ENCODE assay signal across 34 cellular contexts in the genomic region with DNA sequence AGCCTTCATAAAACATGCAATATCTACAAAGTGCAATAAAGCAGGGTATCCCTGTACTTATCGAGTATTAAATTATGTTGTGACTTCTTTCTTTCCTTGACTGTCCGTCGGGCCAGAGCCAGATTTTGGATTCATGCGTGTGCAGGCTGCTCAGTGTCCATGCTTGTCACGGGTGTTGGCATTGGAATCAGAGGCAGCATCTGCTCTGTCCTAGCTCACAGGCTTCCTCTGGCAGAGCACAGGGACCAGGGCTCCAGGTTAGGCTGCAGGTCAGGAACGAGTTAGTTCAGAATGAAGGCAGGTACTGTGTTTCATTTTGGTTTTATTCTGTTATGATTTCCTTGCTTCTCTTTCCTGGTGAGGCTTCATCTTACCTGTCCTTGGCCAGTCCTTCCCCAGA.
DNase-seq lines count a peak whose midpoint lies in the region; TF ChIP-seq lines count a peak whose summit lies in the region.
"Had no signal": no experiment of that assay in that cellular context is flagged by ENCODE, and none has a peak within 500 bp of the region (broad histone marks: within the 10 kb centered on the region; RNA-seq: fewer than 3 reads in every experiment).

No MANE protein-coding gene starts in this region.

- H3K4me2 ChIP-seq in OCI-LY7 (ENCODE audit: low read length), result no peak overlapping the region
- H3K4me2 ChIP-seq: A549; BLaER1; BLaER1 treated with 17β-estradiol and CSF1 and Interleukin-3, amounts not matched to agents 10 nM and 100 nM had no signal

- no TSS peak for BruUV-seq in OCI-LY7 (replicated peaks; lab: Mats Ljungman, UMichigan)

- in situ Hi-C loops in G401 (cut with HindIII; ENCODE audit: low sequenced_read_pairs), result no loop called here

- H3K9me3 Mint-ChIP-seq in type B pancreatic cell, result peaks cover 9% of the 10 kb centered on the region
- peaks cover 11% of the 10 kb centered on the region for H3K9me3 Mint-ChIP-seq in activated naive CD8-positive, alpha-beta T cell treated with anti-CD3 and anti-CD28 coated beads for 36 hours

- no peak overlapping the region for H3K4me3 Mint-ChIP-seq in type B pancreatic cell
- H3K4me3 Mint-ChIP-seq in activated naive CD8-positive, alpha-beta T cell treated with anti-CD3 and anti-CD28 coated beads for 36 hours, result no peak overlapping the region
- H3K4me3 Mint-ChIP-seq: B cell; CD14-positive monocyte; CD4-positive, alpha-beta memory T cell; CD4-positive, alpha-beta T cell; CD4-positive, CD25-positive, alpha-beta regulatory T cell; CD8-positive, alpha-beta memory T cell; CD8-positive, alpha-beta T cell had no signal

- no peaks in the 10 kb centered on the region for H3K4me1 ChIP-seq in OCI-LY7 (ENCODE audit: insufficient read depth, low read length, poor library complexity, severe bottlenecking)
- H3K4me1 ChIP-seq: A549; BE2C; BLaER1; BLaER1 treated with 17β-estradiol and CSF1 and Interleukin-3, amounts not matched to agents 10 nM and 100 nM; Caco-2 had no signal

- CTCF ChIA-PET in OCI-LY7 (lab: Charles Lee; ENCODE audit: unreplicated experiment), result no interaction called here

- peaks cover 3% of the 10 kb centered on the region for H3K36me3 Mint-ChIP-seq in type B pancreatic cell
- H3K36me3 Mint-ChIP-seq in activated naive CD8-positive, alpha-beta T cell treated with anti-CD3 and anti-CD28 coated beads for 36 hours, result no peaks in the 10 kb centered on the region
- H3K36me3 Mint-ChIP-seq: CD14-positive monocyte; CD4-positive, alpha-beta memory T cell; CD4-positive, CD25-positive, alpha-beta regulatory T cell had no signal

- no peaks in the 10 kb centered on the region for H3K27me3 Mint-ChIP-seq in type B pancreatic cell
- H3K27me3 Mint-ChIP-seq in activated naive CD8-positive, alpha-beta T cell treated with anti-CD3 and anti-CD28 coated beads for 36 hours, result peaks cover 28% of the 10 kb centered on the region
- H3K27me3 Mint-ChIP-seq: CD4-positive, alpha-beta memory T cell had no signal

- TF ChIP-seq CTCF in type B pancreatic cell (conservative IDR thresholded peaks at IDR 0.05) (no peak), OCI-LY7 (conservative IDR thresholded peaks at IDR 0.05; ENCODE audit: low read length) (no peak)

- POLR2A ChIA-PET in OCI-LY7 (lab: Charles Lee), result interaction anchor here (0.5 to 1.3 kb wide), 3 partner anchors 8 to 235 kb away, joined by 3 read pairs; no protein-coding TSS in a partner anchor

- H3K27ac Mint-ChIP-seq in type B pancreatic cell, result peak overlapping the region; percentile 16
- no peak overlapping the region for H3K27ac Mint-ChIP-seq in activated naive CD8-positive, alpha-beta T cell treated with anti-CD3 and anti-CD28 coated beads for 36 hours
- H3K27ac Mint-ChIP-seq: B cell; CD14-positive monocyte; CD4-positive, alpha-beta memory T cell; CD4-positive, alpha-beta T cell; CD4-positive, CD25-positive, alpha-beta regulatory T cell; CD8-positive, alpha-beta memory T cell; CD8-positive, alpha-beta T cell had no signal

- DNase-seq in G401 (ENCODE audit: low spot score) (peak; percentile 86), cerebellar cortex (ENCODE audit: low spot score) (peak; percentile 82), cerebellum (ENCODE audit: low spot score) (peak; percentile 67), type B pancreatic cell (ENCODE audit: extremely low spot score, unreplicated experiment) (no peak), OCI-LY7 (ENCODE audit: low spot score) (no peak), AG08396 (ENCODE audit: low spot score) (no peak), HuH-7 (ENCODE audit: low spot score) (no peak)
- DNase-seq in activated naive CD8-positive, alpha-beta T cell treated with anti-CD3 and anti-CD28 coated beads for 36 hours, result no peak
- DNase-seq: 8988T; ACHN; AML-193; BE2C; Caco-2; Calu3; CD4-positive, alpha-beta memory T cell; CD4-positive, alpha-beta T cell; CD4-positive, CD25-positive, alpha-beta regulatory T cell; CD8-positive, alpha-beta memory T cell; CD8-positive, alpha-beta T cell; COR-L47; DMS 273 treated with DMSO at 0.1 percent for 48 hours; DMS153; DMS53; DMS79; DMS79 treated with DMSO at 0.1 percent for 48 hours; DND-41; EL had no signal

- H2AFZ ChIP-seq in OCI-LY7 (ENCODE audit: low read length), result no peak overlapping the region

- no peaks in the 10 kb centered on the region for H3K9me3 ChIP-seq in OCI-LY7 (ENCODE audit: low read length)
- H3K9me3 ChIP-seq: BE2C, Caco-2 had no signal

- H3K36me3 ChIP-seq in OCI-LY7 (ENCODE audit: insufficient read depth, low read length), result no peaks in the 10 kb centered on the region
- H3K36me3 ChIP-seq: BE2C had no signal

- no peak overlapping the region for H3K4me3 ChIP-seq in OCI-LY7 (ENCODE audit: low read depth, low read length, poor library complexity, severe bottlenecking)
- H3K4me3 ChIP-seq: A549; BLaER1; BLaER1 treated with 17β-estradiol and CSF1 and Interleukin-3, amounts not matched to agents 10 nM and 100 nM had no signal

- H3K79me2 ChIP-seq in OCI-LY7 (ENCODE audit: insufficient read depth, low read depth, low read length), result no peaks in the 10 kb centered on the region

- H4K20me1 ChIP-seq in OCI-LY7 (ENCODE audit: insufficient read depth, low read length), result no peaks in the 10 kb centered on the region
- H4K20me1 ChIP-seq: BLaER1; BLaER1 treated with 17β-estradiol and CSF1 and Interleukin-3, amounts not matched to agents 10 nM and 100 nM had no signal

- H3K27ac ChIP-seq in OCI-LY7 (ENCODE audit: low read depth, low read length, poor library complexity, severe bottlenecking), result no peak overlapping the region
- H3K27ac ChIP-seq: 22Rv1; A549; BLaER1; BLaER1 treated with 17β-estradiol and CSF1 and Interleukin-3, amounts not matched to agents 10 nM and 100 nM; C4-2B had no signal

- no peaks in the 10 kb centered on the region for H3K9me2 ChIP-seq in OCI-LY7 (ENCODE audit: insufficient read depth, low read length)

- intact Hi-C loops in OCI-LY7 (cut with micrococcal nuclease; ENCODE audit: unreplicated experiment), result no loop called here

- H3K4me1 Mint-ChIP-seq in type B pancreatic cell (ENCODE audit: unreplicated experiment), result peaks cover 5% of the 10 kb centered on the region
- peaks cover 4% of the 10 kb centered on the region for H3K4me1 Mint-ChIP-seq in activated naive CD8-positive, alpha-beta T cell treated with anti-CD3 and anti-CD28 coated beads for 36 hours
- H3K4me1 Mint-ChIP-seq: B cell; CD14-positive monocyte; CD4-positive, alpha-beta memory T cell; CD4-positive, CD25-positive, alpha-beta regulatory T cell had no signal

Comparison
In these comparisons a context has a peak if more than half of its experiments do, and no peak if none do; other contexts are left out.
1. DNase-seq: peak in G401 (single experiment), cerebellar cortex (single experiment) and cerebellum (single experiment); none in type B pancreatic cell (single experiment), OCI-LY7 (single experiment), AG08396 (single experiment), HuH-7 (single experiment) and activated naive CD8-positive, alpha-beta T cell treated with anti-CD3 and anti-CD28 coated beads for 36 hours (single experiment).